24 cellular contexts compared by ENCODE assay signal in genomic region chr19:49913720-49914119, GRCh38. TPM values are rescaled to one million over a fixed set of nuclear protein-coding genes. Genes with fewer than 3 reads are reported as not detected.
DNase-seq lines count a peak whose midpoint lies in the region; ATAC-seq and TF ChIP-seq lines count a peak whose summit lies in the region.
"Had no signal": no experiment of that assay in that cellular context is flagged by ENCODE, and none has a peak within 500 bp of the region (broad histone marks: within the 10 kb centered on the region; RNA-seq: fewer than 3 reads in every experiment).

No MANE protein-coding gene starts in this region.

- no peaks in the 10 kb centered on the region for H3K4me1 Mint-ChIP-seq in endodermal cell
- H3K4me1 Mint-ChIP-seq in stimulated activated naive B cell treated with anti-CD40 and anti-IgM and Interleukin-4, amounts not matched to agents 10 μg/mL and 1 μg/mL and 100 μg/mL, for 72 hours = peaks cover 73 to 98% of the 10 kb centered on the region in 2 donors

- no peaks in the 10 kb centered on the region for H3F3A ChIP-seq in OCI-LY1 (ENCODE audit: insufficient read depth, low read length)

- 94 to 95% methylated on average over 9 to 10 of the region's 10 CpGs for WGBS in endodermal cell (ENCODE audit: insufficient coverage in 1 of 2, insufficient read length in 1 of 2), 2 experiments

- H3K9ac ChIP-seq in OCI-LY1 (ENCODE audit: low read length) = no peak overlapping the region
- H3K9ac ChIP-seq in endodermal cell (ENCODE audit: extremely low read depth, low read length, poor library complexity, severe bottlenecking) = no peak overlapping the region

- no peak for DNase-seq in activated naive CD4-positive, alpha-beta T cell treated with anti-CD3 and anti-CD28 coated beads, Interleukin-2, amount 50 U/mL, for 72 hours (ENCODE audit: low spot score in 2 of 2)
- no peak for DNase-seq in activated naive CD4-positive, alpha-beta T cell treated with anti-CD3 and anti-CD28 coated beads, Interleukin-2, amount 50 U/mL, for 16 hours
- DNase-seq in endodermal cell = no peak
- no peak for DNase-seq in stimulated activated naive B cell treated with anti-CD40 and anti-IgM and Interleukin-4, amounts not matched to agents 10 μg/mL and 1 μg/mL and 100 μg/mL, for 72 hours
- DNase-seq in NCI-H446 (lab: John Stamatoyannopoulos, UW) = no peak
- DNase-seq: activated T-cell treated with anti-CD3 and anti-CD28 coated beads, Interleukin-2, amount 50 U/mL, for 4 hours; cerebellar nuclear complex; DMS153; foreskin fibroblast; heart right ventricle; left cardiac atrium; NCI-H1092 treated with DMSO at 0.1 percent for 48 hours; NCI-H2029 treated with DMSO at 0.1 percent for 48 hours; NCI-H345; spleen; stimulated activated CD4-positive, alpha-beta T cell treated with anti-CD3 and anti-CD28 coated beads, Interleukin-4, amount 100 ng/mL, for 1 hour; stimulated activated naive CD4-positive, alpha-beta T cell treated with Interleukin-2 at 50 U/mL for 16 hours; T-helper 9 cell; WERI-Rb-1 had no signal

- no peak overlapping the region for H2AFZ ChIP-seq in OCI-LY1 (ENCODE audit: low read length)

- no peaks in the 10 kb centered on the region for H3K9me3 Mint-ChIP-seq in activated naive CD4-positive, alpha-beta T cell treated with anti-CD3 and anti-CD28 coated beads, Interleukin-2, amount 50 U/mL, for 72 hours
- peaks cover 6% of the 10 kb centered on the region for H3K9me3 Mint-ChIP-seq in endodermal cell
- peaks cover 4 to 7% of the 10 kb centered on the region in 2 donors for H3K9me3 Mint-ChIP-seq in stimulated activated naive B cell treated with anti-CD40 and anti-IgM and Interleukin-4, amounts not matched to agents 10 μg/mL and 1 μg/mL and 100 μg/mL, for 72 hours
- H3K9me3 Mint-ChIP-seq: activated T-cell treated with anti-CD3 and anti-CD28 coated beads, Interleukin-2, amount 50 U/mL, for 4 hours had no signal

- peak overlapping the region; percentile 75 to 89 for H3K27ac Mint-ChIP-seq in activated naive CD4-positive, alpha-beta T cell treated with anti-CD3 and anti-CD28 coated beads, Interleukin-2, amount 50 U/mL, for 72 hours
- H3K27ac Mint-ChIP-seq in endodermal cell = peak overlapping the region; percentile 18
- peak overlapping the region; percentile 96 for H3K27ac Mint-ChIP-seq in stimulated activated naive B cell treated with anti-CD40 and anti-IgM and Interleukin-4, amounts not matched to agents 10 μg/mL and 1 μg/mL and 100 μg/mL, for 72 hours

- H3K4me3 Mint-ChIP-seq in endodermal cell = no peak overlapping the region
- H3K4me3 Mint-ChIP-seq in stimulated activated naive B cell treated with anti-CD40 and anti-IgM and Interleukin-4, amounts not matched to agents 10 μg/mL and 1 μg/mL and 100 μg/mL, for 72 hours = peak overlapping the region; percentile 72 to 75
- H3K4me3 Mint-ChIP-seq: activated T-cell treated with anti-CD3 and anti-CD28 coated beads, Interleukin-2, amount 50 U/mL, for 4 hours had no signal

- H3K27me3 ChIP-seq in OCI-LY1 (ENCODE audit: insufficient read depth, low read length) (no peaks in the 10 kb centered on the region), endodermal cell (ENCODE audit: control insufficient read depth, insufficient read depth, low read length, poor library complexity, severe bottlenecking) (no peaks in the 10 kb centered on the region)
- H3K27me3 ChIP-seq: heart right ventricle, spleen, thyroid gland had no signal

- H3K9me3 ChIP-seq in OCI-LY1 (ENCODE audit: low read length) (no peaks in the 10 kb centered on the region), endodermal cell (ENCODE audit: control insufficient read depth, low read length) (no peaks in the 10 kb centered on the region)
- H3K9me3 ChIP-seq: spleen, thyroid gland had no signal

- ATAC-seq in activated naive CD4-positive, alpha-beta T cell treated with anti-CD3 and anti-CD28 coated beads, Interleukin-2, amount 50 U/mL, for 72 hours = no peak
- no peak for ATAC-seq in stimulated activated naive B cell treated with anti-CD40 and anti-IgM and Interleukin-4, amounts not matched to agents 10 μg/mL and 1 μg/mL and 100 μg/mL, for 72 hours (replicated peaks)
- ATAC-seq in GM19452 (IDR thresholded peaks at IDR 0.05; ENCODE audit: unreplicated experiment) = no peak
- no peak for ATAC-seq in HG02884 (IDR thresholded peaks at IDR 0.05; ENCODE audit: unreplicated experiment)
- ATAC-seq: activated T-cell treated with anti-CD3 and anti-CD28 coated beads, Interleukin-2, amount 50 U/mL, for 4 hours; heart right ventricle; left cardiac atrium had no signal

- H3K36me3 Mint-ChIP-seq in activated naive CD4-positive, alpha-beta T cell treated with anti-CD3 and anti-CD28 coated beads, Interleukin-2, amount 50 U/mL, for 72 hours = peaks cover 12 to 65% of the 10 kb centered on the region in 2 donors
- H3K36me3 Mint-ChIP-seq in endodermal cell (ENCODE audit: low read depth) = peaks cover 82% of the 10 kb centered on the region
- H3K36me3 Mint-ChIP-seq in stimulated activated naive B cell treated with anti-CD40 and anti-IgM and Interleukin-4, amounts not matched to agents 10 μg/mL and 1 μg/mL and 100 μg/mL, for 72 hours = peaks cover 71 to 84% of the 10 kb centered on the region in 2 donors

- H3K9me2 ChIP-seq in OCI-LY1 (ENCODE audit: low read depth, low read length) = no peaks in the 10 kb centered on the region

- H3K36me3 ChIP-seq in OCI-LY1 (ENCODE audit: insufficient read depth, low read length) (peaks cover 90% of the 10 kb centered on the region), endodermal cell (ENCODE audit: control insufficient read depth, insufficient read depth, low read length) (peaks cover 75% of the 10 kb centered on the region)

- H3K27ac ChIP-seq in OCI-LY1 (ENCODE audit: low read depth, low read length, poor library complexity, severe bottlenecking) (peak overlapping the region; percentile 55), endodermal cell (ENCODE audit: low read depth, low read length) (no peak overlapping the region)
- H3K27ac ChIP-seq: thyroid gland, WERI-Rb-1 had no signal

- H4K20me1 ChIP-seq in OCI-LY1 (ENCODE audit: insufficient read depth, low read length) = no peaks in the 10 kb centered on the region

- no peak overlapping the region; the same call in 1 of the 2 replicates for H3K4me2 ChIP-seq in OCI-LY1 (ENCODE audit: low read length)

- H3K79me2 ChIP-seq in OCI-LY1 (ENCODE audit: insufficient read depth, low read length) = peaks cover 6% of the 10 kb centered on the region; the same call in 1 of the 2 replicates

- TF ChIP-seq CTCF in OCI-LY1 (IDR thresholded peaks at IDR 0.05; ENCODE audit: low read length) = no peak
- TF ChIP-seq CTCF in endodermal cell (conservative IDR thresholded peaks at IDR 0.05) = no peak

- H3K4me3 ChIP-seq in OCI-LY1 (ENCODE audit: low read depth, low read length, poor library complexity, severe bottlenecking) = no peak overlapping the region
- H3K4me3 ChIP-seq in endodermal cell (ENCODE audit: low read length) = no peak overlapping the region
- H3K4me3 ChIP-seq: heart right ventricle, spleen, thyroid gland had no signal

- peaks cover 72% of the 10 kb centered on the region for H3K4me1 ChIP-seq in OCI-LY1 (ENCODE audit: insufficient read depth, low read length, severe bottlenecking)
- H3K4me1 ChIP-seq in endodermal cell (ENCODE audit: control insufficient read depth, insufficient read depth, low read length) = no peaks in the 10 kb centered on the region

- H3K27me3 Mint-ChIP-seq in endodermal cell (ENCODE audit: insufficient read depth) = no peaks in the 10 kb centered on the region
- H3K27me3 Mint-ChIP-seq in stimulated activated naive B cell treated with anti-CD40 and anti-IgM and Interleukin-4, amounts not matched to agents 10 μg/mL and 1 μg/mL and 100 μg/mL, for 72 hours = no peaks in the 10 kb centered on the region

RNA-seq across cellular contexts. Expression of gene ATF5, which starts 15.3 kb away (rescaled TPM):
- total RNA-seq in activated naive CD4-positive, alpha-beta T cell treated with anti-CD3 and anti-CD28 coated beads, Interleukin-2, amount 50 U/mL, for 72 hours = 10 to 100 TPM in 1 of 2 donors, 1 to 10 TPM in 1; 7.7 to 13.2 TPM
- 10 to 100 TPM in 1 of 2 donors, 1 to 10 TPM in 1; 7.4 to 12.0 TPM for total RNA-seq in endodermal cell
- 11.8 TPM for polyA plus RNA-seq in endodermal cell (2013, experiment 1 of 2)
- polyA plus RNA-seq in endodermal cell (2013, experiment 2 of 2) = 9.1 TPM

RNA-seq across cellular contexts. Expression of gene NUP62, which starts 15.6 kb away (rescaled TPM):
- 100 to 1,000 TPM in 1 of 2 donors, 10 to 100 TPM in 1; 82.5 to 109 TPM for total RNA-seq in activated naive CD4-positive, alpha-beta T cell treated with anti-CD3 and anti-CD28 coated beads, Interleukin-2, amount 50 U/mL, for 72 hours
- total RNA-seq in endodermal cell = 10 to 100 TPM; 84.9 to 96.4 TPM
- polyA plus RNA-seq in endodermal cell (2013, experiment 1 of 2) = 80.0 TPM
- 78.3 TPM for polyA plus RNA-seq in endodermal cell (2013, experiment 2 of 2)

RNA-seq across cellular contexts. Expression of gene IL4I1, which starts 17.0 kb away (rescaled TPM):
- total RNA-seq in activated naive CD4-positive, alpha-beta T cell treated with anti-CD3 and anti-CD28 coated beads, Interleukin-2, amount 50 U/mL, for 72 hours = 10 to 100 TPM in 1 of 2 donors, 1 to 10 TPM in 1; 6.3 to 11.1 TPM
- total RNA-seq in endodermal cell = under 1 TPM in 1 of 2 donors, not detected in 1; 0.97 TPM
- polyA plus RNA-seq in endodermal cell (2013, experiment 1 of 2) = 0.68 TPM
- 0.95 TPM for polyA plus RNA-seq in endodermal cell (2013, experiment 2 of 2)
- total RNA-seq: osteocyte had no signal

RNA-seq across cellular contexts. Expression of gene TBC1D17, which starts 36.2 kb away (rescaled TPM):
- 10 to 100 TPM; 28.8 to 53.0 TPM for total RNA-seq in activated naive CD4-positive, alpha-beta T cell treated with anti-CD3 and anti-CD28 coated beads, Interleukin-2, amount 50 U/mL, for 72 hours
- 10 to 100 TPM; 40.7 to 47.3 TPM for total RNA-seq in endodermal cell
- polyA plus RNA-seq in endodermal cell (2013, experiment 1 of 2) = 35.5 TPM
- 29.4 TPM for polyA plus RNA-seq in endodermal cell (2013, experiment 2 of 2)

RNA-seq across cellular contexts. Expression of gene AKT1S1, which starts 36.6 kb away (rescaled TPM):
- total RNA-seq in activated naive CD4-positive, alpha-beta T cell treated with anti-CD3 and anti-CD28 coated beads, Interleukin-2, amount 50 U/mL, for 72 hours = 10 to 100 TPM; 16.9 to 34.4 TPM
- 10 to 100 TPM; 41.3 to 47.0 TPM for total RNA-seq in endodermal cell
- polyA plus RNA-seq in endodermal cell (2013, experiment 1 of 2) = 29.0 TPM
- 26.6 TPM for polyA plus RNA-seq in endodermal cell (2013, experiment 2 of 2)

Comparison
In these comparisons a context has a peak if more than half of its experiments do, and no peak if none do; other contexts are left out.
1. H3K27ac Mint-ChIP-seq: peak in every context shown above with its lines; median percentile 96 in stimulated activated naive B cell treated with anti-CD40 and anti-IgM and Interleukin-4, amounts not matched to agents 10 μg/mL and 1 μg/mL and 100 μg/mL, for 72 hours; 82 in activated naive CD4-positive, alpha-beta T cell treated with anti-CD3 and anti-CD28 coated beads, Interleukin-2, amount 50 U/mL, for 72 hours; 18 in endodermal cell.